ENCODE assay signal across 8 cellular contexts in the genomic region with DNA sequence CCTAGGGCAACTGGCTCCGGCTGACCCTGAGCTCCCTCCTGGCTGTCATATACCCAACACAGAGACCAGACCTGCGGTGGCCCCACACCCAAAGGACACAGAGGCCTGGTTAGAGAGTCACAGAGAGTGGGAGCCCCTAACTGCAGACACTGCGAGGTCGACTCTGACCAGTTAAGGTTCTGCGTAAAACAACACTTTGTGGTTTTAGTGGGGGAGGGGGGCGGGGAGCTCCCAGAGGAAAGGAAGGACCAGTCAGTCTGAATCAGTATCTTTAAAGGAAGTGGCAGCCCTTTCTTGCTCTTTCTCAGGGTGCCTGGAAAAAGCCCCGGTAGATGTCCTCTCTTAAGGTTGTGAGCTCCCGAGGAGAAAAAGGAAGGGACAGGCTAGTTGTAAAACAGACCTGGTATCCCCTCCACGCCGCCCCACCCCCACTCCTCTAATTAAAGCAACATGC. TPM values are rescaled to one million over a fixed set of nuclear protein-coding genes. Genes with fewer than 3 reads are reported as not detected.
DNase-seq lines count a peak whose midpoint lies in the region; ATAC-seq and TF ChIP-seq lines count a peak whose summit lies in the region.

No MANE protein-coding gene starts in this region.

- peaks cover 47% of the 10 kb centered on the region for H3K4me1 ChIP-seq in thymus (ENCODE audit: control insufficient read depth, insufficient read depth, low read length)

- peaks cover 44% of the 10 kb centered on the region for H3K36me3 ChIP-seq in thymus (ENCODE audit: control insufficient read depth, insufficient read depth)

- H3K9me3 Mint-ChIP-seq in activated naive CD4-positive, alpha-beta T cell treated with anti-CD3 and anti-CD28 coated beads, Interleukin-2, amount 50 U/mL, for 24 hours = no peaks in the 10 kb centered on the region
- no peaks in the 10 kb centered on the region for H3K9me3 Mint-ChIP-seq in activated B cell treated with CpG ODN at 0.5 μM for 24 hours
- no peaks in the 10 kb centered on the region for H3K9me3 Mint-ChIP-seq in immature natural killer cell

- H3K9me3 ChIP-seq in thymus (ENCODE audit: control insufficient read depth) = no peaks in the 10 kb centered on the region

- peak overlapping the region; percentile 73 for H3K4me3 Mint-ChIP-seq in activated naive CD4-positive, alpha-beta T cell treated with anti-CD3 and anti-CD28 coated beads, Interleukin-2, amount 50 U/mL, for 24 hours
- H3K4me3 Mint-ChIP-seq in activated B cell treated with CpG ODN at 0.5 μM for 24 hours (peak overlapping the region; percentile 78), immature natural killer cell (peak overlapping the region; percentile 82 to 91 (median 90))

- H3K4me1 Mint-ChIP-seq in activated naive CD4-positive, alpha-beta T cell treated with anti-CD3 and anti-CD28 coated beads, Interleukin-2, amount 50 U/mL, for 24 hours = peaks cover 74% of the 10 kb centered on the region
- peaks cover 37% of the 10 kb centered on the region for H3K4me1 Mint-ChIP-seq in activated B cell treated with CpG ODN at 0.5 μM for 24 hours
- peaks cover 77 to 78% of the 10 kb centered on the region in 2 donors for H3K4me1 Mint-ChIP-seq in immature natural killer cell

- no peak for DNase-seq in activated naive CD4-positive, alpha-beta T cell treated with anti-CD3 and anti-CD28 coated beads, Interleukin-2, amount 50 U/mL, for 16 hours
- no peak for DNase-seq in activated B cell treated with CpG ODN at 0.5 μM for 24 hours
- DNase-seq in immature natural killer cell = no peak
- no peak for DNase-seq in GM10248 (ENCODE audit: extremely low spot score)
- no peak for DNase-seq in sciatic nerve (ENCODE audit: low spot score)
- no peak for DNase-seq in activated effector memory CD4-positive, alpha-beta T cell treated with Interleukin-2 at 50 U/mL for 16 hours

- peak overlapping the region; percentile 87 for H3K4me3 ChIP-seq in thymus (ENCODE audit: low read length)

- H3K27me3 ChIP-seq in thymus (ENCODE audit: control insufficient read depth, insufficient read depth) = no peaks in the 10 kb centered on the region

- ATAC-seq in activated B cell treated with CpG ODN at 0.5 μM for 24 hours (ENCODE audit: low read depth) (no peak), sciatic nerve (no peak)

- POLR2A ChIA-PET in activated B cell treated with CpG ODN at 0.5 μM for 24 hours (lab: Charles Lee) = interaction anchor here (0.6 to 1.0 kb wide), 3 partner anchors 25 to 86 kb away, joined by 3 to 4 read pairs (median 3); no protein-coding TSS in a partner anchor
- POLR2A ChIA-PET in GM10248 (lab: Yijun Ruan, JAX) = no interaction called here

- CTCF ChIA-PET in activated B cell treated with CpG ODN at 0.5 μM for 24 hours (lab: Charles Lee) = no interaction called here
- CTCF ChIA-PET in GM10248 (lab: Yijun Ruan, JAX) = interaction anchor here (1.0 to 1.4 kb wide), 2 partner anchors 32 to 283 kb away, joined by 3 read pairs; no protein-coding TSS in a partner anchor

- intact Hi-C loops in activated B cell treated with CpG ODN at 0.5 μM for 24 hours (cut with micrococcal nuclease) = no loop called here
- intact Hi-C loops in sciatic nerve (cut with DNase I) = loop anchor here (10.0 kb wide), 1 partner anchor 129 kb away; no protein-coding TSS in a partner anchor

- no peak overlapping the region for H3K27ac ChIP-seq in thymus (ENCODE audit: low read depth)

- 15% methylated on average over 10 of the region's 10 CpGs for WGBS in thymus

- H3K36me3 Mint-ChIP-seq in activated naive CD4-positive, alpha-beta T cell treated with anti-CD3 and anti-CD28 coated beads, Interleukin-2, amount 50 U/mL, for 24 hours = peaks cover 35% of the 10 kb centered on the region
- H3K36me3 Mint-ChIP-seq in activated B cell treated with CpG ODN at 0.5 μM for 24 hours (ENCODE audit: low read depth) = peaks cover 33% of the 10 kb centered on the region
- H3K36me3 Mint-ChIP-seq in immature natural killer cell = peaks cover 29 to 47% (median 30%) of the 10 kb centered on the region in 3 donors

- TF ChIP-seq CTCF in activated B cell treated with CpG ODN at 0.5 μM for 24 hours (IDR thresholded peaks at IDR 0.05) (no peak), GM10248 (IDR thresholded peaks at IDR 0.05; ENCODE audit: control extremely low read depth, extremely low read depth, low read depth, missing control alignments) (no peak)

- H3K27me3 Mint-ChIP-seq in activated naive CD4-positive, alpha-beta T cell treated with anti-CD3 and anti-CD28 coated beads, Interleukin-2, amount 50 U/mL, for 24 hours = no peaks in the 10 kb centered on the region
- H3K27me3 Mint-ChIP-seq in activated B cell treated with CpG ODN at 0.5 μM for 24 hours (no peaks in the 10 kb centered on the region), immature natural killer cell (ENCODE audit: low read depth in 3 of 3) (peaks cover 9 to 12% (median 10%) of the 10 kb centered on the region in 3 donors)

- H3K27ac Mint-ChIP-seq in activated naive CD4-positive, alpha-beta T cell treated with anti-CD3 and anti-CD28 coated beads, Interleukin-2, amount 50 U/mL, for 24 hours = peak overlapping the region; percentile 48
- H3K27ac Mint-ChIP-seq in activated B cell treated with CpG ODN at 0.5 μM for 24 hours (no peak overlapping the region), immature natural killer cell (peak overlapping the region; percentile 49 to 86 (median 76))

RNA-seq across cellular contexts. Expression of gene SSBP3, which starts 2.4 kb away (rescaled TPM):
- 23.1 and 29.7 TPM in 2 replicates for total RNA-seq in activated B cell treated with CpG ODN at 0.5 μM for 24 hours
- polyA plus RNA-seq in immature natural killer cell = 10 to 100 TPM; 19.8 to 30.1 (median 21.1) TPM
- polyA plus RNA-seq in thymus = 55.7 TPM
- 104 TPM for total RNA-seq in sciatic nerve
